In the genomic region with DNA sequence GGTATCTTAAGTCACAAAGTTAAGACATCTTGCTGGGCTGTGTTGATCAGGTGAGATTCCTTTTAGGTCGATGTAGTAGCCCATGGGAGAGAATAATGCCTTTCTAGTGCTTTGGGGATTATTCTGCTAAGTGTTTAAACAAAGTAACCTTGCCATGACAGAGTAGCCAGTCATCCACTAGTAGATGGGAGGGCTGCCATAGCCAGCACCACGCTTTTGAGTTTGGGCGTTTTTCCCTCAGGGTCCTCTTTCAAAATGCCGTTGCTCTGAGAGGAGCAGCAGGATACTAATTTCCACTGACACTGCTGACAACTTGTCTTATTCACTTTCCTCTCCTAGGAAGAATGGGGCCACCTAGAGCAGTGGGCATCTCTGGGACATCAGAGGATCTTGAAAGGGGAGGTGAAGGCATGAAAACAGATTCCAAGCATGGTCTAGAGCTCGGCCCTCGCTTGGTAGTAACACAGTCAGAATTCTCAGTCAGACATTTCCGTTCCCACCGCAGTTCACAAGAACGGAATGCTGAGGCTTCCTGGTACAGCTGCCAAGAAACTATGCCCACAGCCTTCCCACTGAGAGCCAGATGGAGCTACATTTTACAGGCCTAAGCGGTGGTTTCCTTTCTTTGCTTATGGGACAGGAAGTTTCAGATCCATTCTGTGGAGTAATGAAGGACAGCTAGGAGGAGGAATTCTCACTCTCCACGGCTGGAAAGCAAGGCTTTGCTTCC, we compare ENCODE assay signal across 9 cellular contexts. TPM values are rescaled to one million over a fixed set of nuclear protein-coding genes. Genes with fewer than 3 reads are reported as not detected.
DNase-seq lines count a peak whose midpoint lies in the region; ATAC-seq and TF ChIP-seq lines count a peak whose summit lies in the region.
"Had no signal": no experiment of that assay in that cellular context is flagged by ENCODE, and none has a peak within 500 bp of the region (broad histone marks: within the 10 kb centered on the region; RNA-seq: fewer than 3 reads in every experiment).

No MANE protein-coding gene starts in this region.

- H3K27ac Mint-ChIP-seq in HFFc6 (peak overlapping the region; percentile 99), nephron progenitor cell (no peak overlapping the region)
- H3K27ac Mint-ChIP-seq: activated CD4-positive, alpha-beta memory T cell treated with anti-CD3 and anti-CD28 coated beads, Interleukin-2, amount 10 ng/mL, durations not matched to agents 7 days and 5 days had no signal

- no peaks in the 10 kb centered on the region for H3K36me3 ChIP-seq in tibial artery

- H3K4me3 Mint-ChIP-seq in HFFc6 (peak overlapping the region; percentile 83), nephron progenitor cell (no peak overlapping the region)
- H3K4me3 Mint-ChIP-seq: activated CD4-positive, alpha-beta memory T cell treated with anti-CD3 and anti-CD28 coated beads, Interleukin-2, amount 10 ng/mL, durations not matched to agents 7 days and 5 days had no signal

- TF ChIP-seq CTCF in HFFc6 (IDR thresholded peaks at IDR 0.05) (no peak), tibial artery (IDR thresholded peaks at IDR 0.05) (no peak), nephron progenitor cell (IDR thresholded peaks at IDR 0.05) (no peak)

- H3K36me3 Mint-ChIP-seq in HFFc6 (ENCODE audit: low read depth) (peaks cover 10% of the 10 kb centered on the region), nephron progenitor cell (ENCODE audit: low read depth) (no peaks in the 10 kb centered on the region)

- H3K4me1 ChIP-seq in tibial artery: peaks cover 0 to 34% (median 20%) of the 10 kb centered on the region in 4 donors

- H3K4me3 ChIP-seq in tibial artery: no peak overlapping the region

- ATAC-seq in HG03460 (IDR thresholded peaks at IDR 0.05; ENCODE audit: unreplicated experiment): no peak
- no peak for ATAC-seq in HG02642 (IDR thresholded peaks at IDR 0.05; ENCODE audit: poor library complexity, unreplicated experiment)
- ATAC-seq in GM21367 (IDR thresholded peaks at IDR 0.05; ENCODE audit: unreplicated experiment): no peak

- H3K9me3 Mint-ChIP-seq in HFFc6 (0 out of 2 replicates have a peak, but pooled peaks cover 3% of the 10 kb centered on the region), nephron progenitor cell (no peaks in the 10 kb centered on the region)
- H3K9me3 Mint-ChIP-seq: activated CD4-positive, alpha-beta memory T cell treated with anti-CD3 and anti-CD28 coated beads, Interleukin-2, amount 10 ng/mL, durations not matched to agents 7 days and 5 days had no signal

- peak overlapping the region; percentile 79 to 82 for H3K27ac ChIP-seq in tibial artery

- intact Hi-C loops in tibial artery (cut with DNase I; ENCODE audit: low total_unique reads): no loop called here

- DNase-seq in HFFc6 (peak; percentile 90), brain pericyte (ENCODE audit: low read depth, low spot score) (peak; percentile 73), kidney tubule cell (ENCODE audit: low spot score) (peak; percentile 79), tibial artery (peak; percentile 52 to 81), nephron progenitor cell (no peak)
- DNase-seq: activated CD4-positive, alpha-beta memory T cell treated with anti-CD3 and anti-CD28 coated beads, Interleukin-2, amount 10 ng/mL, durations not matched to agents 7 days and 5 days had no signal

- no peaks in the 10 kb centered on the region for H3K27me3 ChIP-seq in tibial artery

- H3K4me1 Mint-ChIP-seq in HFFc6 (ENCODE audit: low read depth) (peaks cover 62% of the 10 kb centered on the region), nephron progenitor cell (no peaks in the 10 kb centered on the region)

- H3K27me3 Mint-ChIP-seq in HFFc6 (ENCODE audit: insufficient read depth) (no peaks in the 10 kb centered on the region; the same call in 1 of the 2 replicates), nephron progenitor cell (ENCODE audit: low read depth, poor library complexity) (peaks cover 3% of the 10 kb centered on the region)
- H3K27me3 Mint-ChIP-seq: activated CD4-positive, alpha-beta memory T cell treated with anti-CD3 and anti-CD28 coated beads, Interleukin-2, amount 10 ng/mL, durations not matched to agents 7 days and 5 days had no signal

- H3K9me3 ChIP-seq in tibial artery: no peaks in the 10 kb centered on the region

RNA-seq across cellular contexts. Expression of gene RSU1, which starts 15.3 kb away (rescaled TPM):
- 100 to 1,000 TPM; 182 to 239 (median 205) TPM for total RNA-seq in HFFc6 (2021; fragmentation: NEBNext Ultra II Directional; extraction: Animal tissue kit (Norgen Biotek cat#: 25700))
